Comparison of ENCODE assay signal across 8 cellular contexts in the genomic region with DNA sequence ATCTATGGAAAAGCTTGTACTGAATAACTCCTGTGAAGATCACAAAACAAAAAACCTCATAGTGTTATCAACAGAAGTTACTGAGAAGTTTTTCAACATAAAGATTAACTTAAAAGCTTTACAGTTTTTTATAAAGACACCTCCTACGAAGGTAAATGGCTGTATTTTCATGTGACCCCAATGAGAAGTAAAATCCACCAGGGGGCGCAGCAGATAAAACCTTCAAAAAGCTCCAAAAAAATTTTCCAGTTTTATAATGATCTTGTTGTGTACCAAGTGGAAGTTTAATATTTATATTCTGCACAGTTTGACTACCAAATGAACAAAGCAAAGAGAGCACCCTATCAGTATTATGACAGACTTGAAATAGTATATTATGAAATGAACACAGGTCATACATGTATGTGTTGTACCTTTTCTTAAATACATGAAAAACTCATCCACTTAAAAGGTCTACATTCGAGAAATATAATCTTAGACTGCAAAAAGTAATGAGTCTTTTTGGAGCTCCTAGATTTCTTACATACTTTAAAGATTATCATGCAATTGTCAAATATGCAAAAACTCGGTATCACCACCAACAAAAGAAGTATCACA. TPM values are rescaled to one million over a fixed set of nuclear protein-coding genes. Genes with fewer than 3 reads are reported as not detected.
DNase-seq lines count a peak whose midpoint lies in the region; TF ChIP-seq lines count a peak whose summit lies in the region.

No MANE protein-coding gene starts in this region.

- H3K4me3 Mint-ChIP-seq in immature natural killer cell: no peak overlapping the region
- H3K4me3 Mint-ChIP-seq in activated T-helper 2 cell treated with anti-CD3 and anti-CD28 coated beads, Interferon-gamma antibody, Interleukin-2, Interleukin-4, amounts not matched to agents 10 μg/mL and 5 μg/mL and 100 μg/mL, durations not matched to agents 14 hours and 24 hours and 36 hours (ENCODE audit: low read depth): no peak overlapping the region

- DNase-seq in NCI-H748 (lab: John Stamatoyannopoulos, UW; ENCODE audit: unreplicated experiment) (peak; percentile 38), NCI-H748 treated with DMSO at 0.1 percent for 48 hours (lab: John Stamatoyannopoulos, UW) (no peak), NCI-H226 (peak; percentile 22), adrenal gland (peak in 5 of 7 donors; percentile 40 to 72 (median 47)), immature natural killer cell (peak in 2 of 3 donors; percentile 24 to 58), superior temporal gyrus (ENCODE audit: extremely low spot score) (peak; percentile 64), cortex of kidney (lab: John Stamatoyannopoulos, UW) (no peak)
- DNase-seq in activated T-helper 2 cell treated with anti-CD3 and anti-CD28 coated beads, Interferon-gamma antibody, Interleukin-2, Interleukin-4, amounts not matched to agents 10 μg/mL and 5 μg/mL and 100 μg/mL, durations not matched to agents 14 hours and 24 hours and 36 hours (ENCODE audit: low spot score): no peak

- peak in 5 of 6 experiments; percentile 60 to 82 (median 63) for TF ChIP-seq CTCF in adrenal gland (IDR thresholded peaks at IDR 0.05)

- no peaks in the 10 kb centered on the region for H3K27me3 ChIP-seq in adrenal gland

- no peak overlapping the region for H3K4me3 ChIP-seq in adrenal gland

- H3K36me3 ChIP-seq in adrenal gland (replicated peaks in 1 of 2): no peaks in the 10 kb centered on the region

- no peaks in the 10 kb centered on the region for H3K9me3 ChIP-seq in adrenal gland (replicated peaks in 1 of 3)

- peaks cover 35 to 75% of the 10 kb centered on the region in 2 donors for H3K4me1 ChIP-seq in adrenal gland (replicated peaks in 1 of 2)

- H3K4me1 Mint-ChIP-seq in immature natural killer cell: peaks cover 44 to 84% of the 10 kb centered on the region in 2 donors
- peaks cover 34% of the 10 kb centered on the region for H3K4me1 Mint-ChIP-seq in activated T-helper 2 cell treated with anti-CD3 and anti-CD28 coated beads, Interferon-gamma antibody, Interleukin-2, Interleukin-4, amounts not matched to agents 10 μg/mL and 5 μg/mL and 100 μg/mL, durations not matched to agents 14 hours and 24 hours and 36 hours (ENCODE audit: low read depth)

- WGBS in adrenal gland, 4 donors: 41 to 91% (median 56%) methylated on average over 4 of the region's 4 CpGs

- H3K27ac Mint-ChIP-seq in immature natural killer cell: peak overlapping the region in 4 of 6 donors; percentile 40 to 88 (median 68)
- H3K27ac Mint-ChIP-seq in activated T-helper 2 cell treated with anti-CD3 and anti-CD28 coated beads, Interferon-gamma antibody, Interleukin-2, Interleukin-4, amounts not matched to agents 10 μg/mL and 5 μg/mL and 100 μg/mL, durations not matched to agents 14 hours and 24 hours and 36 hours: no peak overlapping the region

- TF ChIP-seq POLR2A in adrenal gland (IDR thresholded peaks at IDR 0.05): no peak

- H3K27ac ChIP-seq in adrenal gland: peak overlapping the region in 2 of 5 donors; percentile 34 to 67

- no peaks in the 10 kb centered on the region for H3K27me3 Mint-ChIP-seq in immature natural killer cell (ENCODE audit: low read depth in 3 of 3)
- no peaks in the 10 kb centered on the region for H3K27me3 Mint-ChIP-seq in activated T-helper 2 cell treated with anti-CD3 and anti-CD28 coated beads, Interferon-gamma antibody, Interleukin-2, Interleukin-4, amounts not matched to agents 10 μg/mL and 5 μg/mL and 100 μg/mL, durations not matched to agents 14 hours and 24 hours and 36 hours (ENCODE audit: low read depth)

- intact Hi-C loops in adrenal gland (cut with DNase I): no loop called here
- intact Hi-C loops in activated T-helper 2 cell treated with anti-CD3 and anti-CD28 coated beads, Interferon-gamma antibody, Interleukin-2, Interleukin-4, amounts not matched to agents 10 μg/mL and 5 μg/mL and 100 μg/mL, durations not matched to agents 14 hours and 24 hours and 36 hours (cut with micrococcal nuclease): loop anchor here (5.0 kb wide), 1 partner anchor 86 kb away; no protein-coding TSS in a partner anchor

- H3K9me3 Mint-ChIP-seq in immature natural killer cell: no peaks in the 10 kb centered on the region
- no peaks in the 10 kb centered on the region for H3K9me3 Mint-ChIP-seq in activated T-helper 2 cell treated with anti-CD3 and anti-CD28 coated beads, Interferon-gamma antibody, Interleukin-2, Interleukin-4, amounts not matched to agents 10 μg/mL and 5 μg/mL and 100 μg/mL, durations not matched to agents 14 hours and 24 hours and 36 hours

- no peaks in the 10 kb centered on the region for H3K36me3 Mint-ChIP-seq in immature natural killer cell
- peaks cover 3% of the 10 kb centered on the region for H3K36me3 Mint-ChIP-seq in activated T-helper 2 cell treated with anti-CD3 and anti-CD28 coated beads, Interferon-gamma antibody, Interleukin-2, Interleukin-4, amounts not matched to agents 10 μg/mL and 5 μg/mL and 100 μg/mL, durations not matched to agents 14 hours and 24 hours and 36 hours (ENCODE audit: low read depth)

RNA-seq across cellular contexts. Expression of a gene that starts 38.5 kb away (rescaled TPM):
- 10 to 100 TPM in 6 of 8 donors, 1 to 10 TPM in 2; 6.3 to 23.2 (median 14.8) TPM for total RNA-seq in adrenal gland
- polyA plus RNA-seq in adrenal gland (10 to 100 TPM in 1 of 3 donors, 1 to 10 TPM in 2; 6.0 to 25.5 (median 9.1) TPM), immature natural killer cell (10 to 100 TPM; 14.8 to 15.5 (median 14.8) TPM)
- 24.5 and 24.7 TPM in 2 replicates for total RNA-seq in activated T-helper 2 cell treated with anti-CD3 and anti-CD28 coated beads, Interferon-gamma antibody, Interleukin-2, Interleukin-4, amounts not matched to agents 10 μg/mL and 5 μg/mL and 100 μg/mL, durations not matched to agents 14 hours and 24 hours and 36 hours

RNA-seq across cellular contexts. Expression of a gene that starts 56.1 kb away (rescaled TPM):
- 100 to 1,000 TPM in 1 of 8 donors, 10 to 100 TPM in 7; 26.4 to 169 (median 63.7) TPM for total RNA-seq in adrenal gland
- 10 to 100 TPM; 11.8 to 68.4 (median 13.3) TPM for polyA plus RNA-seq in adrenal gland
- polyA plus RNA-seq in immature natural killer cell: 1 to 10 TPM; 7.1 to 7.4 (median 7.1) TPM
- total RNA-seq in activated T-helper 2 cell treated with anti-CD3 and anti-CD28 coated beads, Interferon-gamma antibody, Interleukin-2, Interleukin-4, amounts not matched to agents 10 μg/mL and 5 μg/mL and 100 μg/mL, durations not matched to agents 14 hours and 24 hours and 36 hours: 77.3 and 78.6 TPM in 2 replicates

Comparison
In these comparisons a context has a peak if more than half of its experiments do, and no peak if none do; other contexts are left out.
1. DNase-seq: peak in NCI-H748 (single experiment), NCI-H226 (single experiment), adrenal gland (5 of 7), immature natural killer cell (2 of 3) and superior temporal gyrus (single experiment); none in NCI-H748 treated with DMSO at 0.1 percent for 48 hours (single experiment), activated T-helper 2 cell treated with anti-CD3 and anti-CD28 coated beads, Interferon-gamma antibody, Interleukin-2, Interleukin-4, amounts not matched to agents 10 μg/mL and 5 μg/mL and 100 μg/mL, durations not matched to agents 14 hours and 24 hours and 36 hours (single experiment) and cortex of kidney (single experiment).